11 cellular contexts compared by ENCODE assay signal in the genomic region with DNA sequence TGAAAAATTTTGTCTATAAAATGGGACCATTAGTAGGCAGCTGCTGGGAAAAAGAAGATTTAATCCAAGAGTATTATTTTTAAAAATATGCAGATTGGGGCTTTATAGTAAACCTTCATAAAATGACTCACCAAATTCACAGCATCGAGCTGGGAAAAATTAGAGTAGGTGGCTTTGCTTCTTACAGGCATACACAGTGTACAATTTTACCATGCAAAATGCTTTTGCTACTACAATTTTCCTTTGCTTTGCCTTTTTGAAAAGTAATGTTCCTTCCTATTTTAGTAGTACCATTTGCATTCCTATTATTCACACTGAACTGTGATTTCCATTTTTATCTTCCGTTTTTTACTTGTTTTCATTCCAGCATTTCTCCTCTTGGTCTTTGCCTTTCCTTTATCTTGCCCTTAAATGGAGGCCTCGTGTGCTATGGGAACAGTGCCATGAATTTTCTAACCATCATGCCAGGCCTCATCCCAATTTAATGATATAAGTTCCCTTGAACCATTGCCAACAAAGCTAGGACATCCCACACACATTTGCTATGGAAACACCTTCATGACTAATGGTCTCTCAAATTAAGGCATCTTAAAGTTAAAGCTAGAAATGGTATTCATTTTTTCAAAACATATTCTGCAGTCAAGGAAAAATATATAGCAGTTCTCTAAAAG.
DNase-seq lines count a peak whose midpoint lies in the region; ATAC-seq, FAIRE-seq and TF ChIP-seq lines count a peak whose summit lies in the region.
"Had no signal": no experiment of that assay in that cellular context is flagged by ENCODE, and none has a peak within 500 bp of the region (broad histone marks: within the 10 kb centered on the region; RNA-seq: fewer than 3 reads in every experiment).

No MANE protein-coding gene starts in this region.

- intact Hi-C loops in K562 (cut with micrococcal nuclease) (no loop called here), upper lobe of right lung (cut with DNase I) (no loop called here)

- no peak overlapping the region for H2AFZ ChIP-seq in K562 (ENCODE audit: low read depth, low read length)

- TF ChIP-seq EP300 in K562 (IDR thresholded peaks at IDR 0.05; ENCODE audit: low read length): no peak

- H3K4me1 ChIP-seq in K562 (replicated peaks in 1 of 2; ENCODE audit: control insufficient read depth in 2 of 2, insufficient read depth in 2 of 2, low read length in 2 of 2) (peaks cover 0 to 3% of the 10 kb centered on the region in 2 experiments; a peak in 1 of 5 replicates), muscle layer of colon (ENCODE audit: insufficient read depth, low read length) (peaks cover 30% of the 10 kb centered on the region), upper lobe of right lung (peaks cover 26% of the 10 kb centered on the region)

- H3K27ac ChIP-seq in KOPT-K1 (ENCODE audit: low read depth, low read length, poor library complexity, severe bottlenecking): peak overlapping the region; percentile 90
- no peak overlapping the region for H3K27ac ChIP-seq in K562 (ENCODE audit: extremely low read depth, low read depth, low read length)
- peak overlapping the region; percentile 10 for H3K27ac ChIP-seq in muscle layer of colon (ENCODE audit: low read depth, low read length)
- H3K27ac ChIP-seq in upper lobe of right lung: no peak overlapping the region

- CTCF ChIA-PET in K562 (lab: Yijun Ruan, JAX; ENCODE audit: low intra/inter-chr PET ratio): no interaction called here

- H3K9me1 ChIP-seq in K562 (ENCODE audit: control insufficient read depth, insufficient read depth, low read length): no peaks in the 10 kb centered on the region

- H4K20me1 ChIP-seq in K562 (replicated peaks; ENCODE audit: control insufficient read depth, insufficient read depth, low read length): no peaks in the 10 kb centered on the region

- H3K9ac ChIP-seq in K562 (ENCODE audit: insufficient read depth in 1 of 2, low read depth in 2 of 2, low read length in 2 of 2) (no peak overlapping the region), muscle layer of colon (ENCODE audit: low read length) (no peak overlapping the region)

- no peak for FAIRE-seq in K562 (lab: Jason Lieb, UNC)
- FAIRE-seq: GM18507 had no signal

- no peak for TF ChIP-seq RAD21 in K562 (CRISPR knock-in tag; conservative IDR thresholded peaks at IDR 0.05 in 1 of 2, IDR thresholded peaks at IDR 0.05 in 1 of 2)

- H3K27me3 ChIP-seq in K562 (ENCODE audit: control insufficient read depth in 2 of 2, insufficient read depth in 2 of 2, low read length in 2 of 2): no peaks in the 10 kb centered on the region
- no peaks in the 10 kb centered on the region for H3K27me3 ChIP-seq in muscle layer of colon (ENCODE audit: control insufficient read depth in 1 of 2, insufficient read depth in 2 of 2, low read length in 2 of 2)
- no peaks in the 10 kb centered on the region for H3K27me3 ChIP-seq in upper lobe of right lung

- no peaks in the 10 kb centered on the region for H3K79me2 ChIP-seq in K562 (ENCODE audit: control insufficient read depth, insufficient read depth, low read length)

- no TSS peak for BruUV-seq in K562 (replicated peaks; lab: Mats Ljungman, UMichigan)

- TF ChIP-seq POLR2A in K562 (conservative IDR thresholded peaks at IDR 0.05): no peak

- POLR2A ChIA-PET in K562 (lab: Yijun Ruan, JAX): no interaction called here

- no peaks in the 10 kb centered on the region for H3K36me3 ChIP-seq in KOPT-K1 (ENCODE audit: insufficient read depth, low read length)
- H3K36me3 ChIP-seq in K562 (ENCODE audit: control insufficient read depth, insufficient read depth, low read length): no peaks in the 10 kb centered on the region
- no peaks in the 10 kb centered on the region for H3K36me3 ChIP-seq in muscle layer of colon (ENCODE audit: insufficient read depth, low read length)
- H3K36me3 ChIP-seq in upper lobe of right lung: no peaks in the 10 kb centered on the region

- no peak overlapping the region for H3K4me3 ChIP-seq in AG10803 (ENCODE audit: low read length)
- no peak overlapping the region for H3K4me3 ChIP-seq in K562
- H3K4me3 ChIP-seq in muscle layer of colon (ENCODE audit: low read depth in 1 of 2, low read length in 2 of 2): no peak overlapping the region
- no peak overlapping the region for H3K4me3 ChIP-seq in upper lobe of right lung

- no peaks in the 10 kb centered on the region for H3K9me3 ChIP-seq in KOPT-K1 (ENCODE audit: insufficient read depth, low read length, poor library complexity, severe bottlenecking)
- no peaks in the 10 kb centered on the region for H3K9me3 ChIP-seq in K562 (replicated peaks; ENCODE audit: control insufficient read depth, insufficient read depth, low read depth, low read length)
- H3K9me3 ChIP-seq in muscle layer of colon (ENCODE audit: low read length): no peaks in the 10 kb centered on the region
- H3K9me3 ChIP-seq in upper lobe of right lung: no peaks in the 10 kb centered on the region

- DNase-seq in AG10803 (ENCODE audit: low read depth): peak; percentile 21
- DNase-seq in K562 (ENCODE audit: extremely low read depth in 1 of 4, low spot score in 3 of 4): no peak
- DNase-seq in upper lobe of right lung: no peak
- DNase-seq: activated CD4-positive, alpha-beta T cell treated with anti-CD3 and anti-CD28 coated beads for 48 hours; SIG-M5 had no signal

- WGBS in K562 (ENCODE audit: insufficient coverage, low coverage, missing lambda C conversion rate): 27% methylated on average over 3 of the region's 3 CpGs

- in situ Hi-C loops in K562 (cut with MboI): no loop called here

- H3K4me2 ChIP-seq in K562 (ENCODE audit: insufficient read depth, low read length): no peak overlapping the region

- TF ChIP-seq CTCF in AG10803 (conservative IDR thresholded peaks at IDR 0.05; ENCODE audit: low read length) (no peak), K562 (IDR thresholded peaks at IDR 0.05 in 2 of 3, conservative IDR thresholded peaks at IDR 0.05 in 1 of 3; ENCODE audit: insufficient read depth in 2 of 3, low read depth in 1 of 3, low read length in 3 of 3) (no peak), upper lobe of right lung (IDR thresholded peaks at IDR 0.05) (no peak)

- ATAC-seq in K562: no peak
- no peak for ATAC-seq in GM18502 (IDR thresholded peaks at IDR 0.05; ENCODE audit: poor library complexity, unreplicated experiment)
- no peak for ATAC-seq in HG02642 (IDR thresholded peaks at IDR 0.05; ENCODE audit: poor library complexity, unreplicated experiment)
- no peak for ATAC-seq in HG03378 (IDR thresholded peaks at IDR 0.05; ENCODE audit: unreplicated experiment)
- ATAC-seq in upper lobe of right lung: no peak

TF ChIP-seq in K562, 482 proteins besides CTCF, POLR2A, EP300 and RAD21:
- TF ChIP-seq NFIC (IDR thresholded peaks at IDR 0.05): 0 out of 2 replicates have a peak, but pooled peaks have one; percentile 13
- no peak for TF ChIP-seq BCL6 (CRISPR knock-in tag; IDR thresholded peaks at IDR 0.05)
TF ChIP-seq in K562: peak in this region for 1.

Comparison
In these comparisons a context has a peak if more than half of its experiments do, and no peak if none do; other contexts are left out.
1. H3K27ac ChIP-seq: peak in KOPT-K1 (single experiment) and muscle layer of colon (single experiment); none in K562 (single experiment) and upper lobe of right lung (single experiment).